Comparison of ENCODE assay signal across 8 cellular contexts in the genomic region with DNA sequence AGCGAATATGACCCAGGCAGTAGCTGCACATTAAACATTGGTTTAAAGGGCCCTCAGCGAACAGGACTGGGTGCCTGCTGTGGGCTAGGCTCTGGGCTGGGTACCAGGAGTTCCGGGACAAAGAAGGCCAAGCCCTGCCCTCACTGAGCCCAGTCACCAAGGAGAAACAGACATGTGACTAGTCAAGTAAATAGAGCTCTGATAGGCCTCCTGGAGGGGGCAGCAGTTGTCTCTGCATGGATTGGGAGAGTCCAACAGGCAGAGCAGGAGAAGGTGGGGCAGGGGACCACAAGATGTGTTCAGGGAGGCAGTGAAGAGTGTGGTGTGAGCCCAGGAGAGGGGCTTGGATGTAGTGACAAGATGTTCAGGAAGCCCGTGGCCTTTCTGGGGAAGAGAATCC.
DNase-seq lines count a peak whose midpoint lies in the region; ATAC-seq and TF ChIP-seq lines count a peak whose summit lies in the region.

No MANE protein-coding gene starts in this region.

- TF ChIP-seq CTCF in HL-60 (IDR thresholded peaks at IDR 0.05; ENCODE audit: insufficient read depth, low read length) (no peak), WERI-Rb-1 (IDR thresholded peaks at IDR 0.05; ENCODE audit: low read depth, low read length) (peak; percentile 68)

- ATAC-seq in HG02623 (IDR thresholded peaks at IDR 0.05; ENCODE audit: unreplicated experiment) (no peak), GM18505 (IDR thresholded peaks at IDR 0.05; ENCODE audit: unreplicated experiment) (no peak)

- DNase-seq in CD1c-positive myeloid dendritic cell (ENCODE audit: extremely low spot score) (peak; percentile 43), HL-60 (ENCODE audit: low read depth in 1 of 2, low spot score in 1 of 2) (peak in 1 of 2 experiments; percentile 46), WERI-Rb-1 (peak; percentile 78), kidney glomerular epithelial cell (lab: John Stamatoyannopoulos, UW) (peak; percentile 34), SKM-1 treated with dmso at 0.1 percent for 144 hours (lab: John Stamatoyannopoulos, UW; ENCODE audit: unreplicated experiment) (no peak)
- DNase-seq in effector CD8-positive, alpha-beta T cell (lab: John Stamatoyannopoulos, UW): no peak

- H3K27ac ChIP-seq in HL-60 (replicated peaks) (peak overlapping the region; percentile 20; the same call in 1 of the 2 replicates), WERI-Rb-1 (no peak overlapping the region)

- no peak for TF ChIP-seq POLR2A in GM18505 (IDR thresholded peaks at IDR 0.05; ENCODE audit: borderline replicate concordance, extremely low read depth, insufficient read depth, insufficient read length)

- H3K4me3 ChIP-seq in HL-60 (replicated peaks; ENCODE audit: insufficient read depth, low read length) (no peak overlapping the region), WERI-Rb-1 (ENCODE audit: low read depth, low read length) (no peak overlapping the region)

- peaks cover 43% of the 10 kb centered on the region for H3K36me3 ChIP-seq in WERI-Rb-1

- H3K27me3 ChIP-seq in HL-60 (ENCODE audit: insufficient read depth, poor library complexity, severe bottlenecking): no peaks in the 10 kb centered on the region
- no peaks in the 10 kb centered on the region for H3K27me3 ChIP-seq in WERI-Rb-1 (ENCODE audit: insufficient read depth, low read depth, severe bottlenecking)

- no peaks in the 10 kb centered on the region for H3K9me3 ChIP-seq in WERI-Rb-1 (ENCODE audit: severe bottlenecking)

Comparison
In these comparisons a context has a peak if more than half of its experiments do, and no peak if none do; other contexts are left out.
1. DNase-seq: peak in CD1c-positive myeloid dendritic cell (single experiment), WERI-Rb-1 (single experiment) and kidney glomerular epithelial cell (single experiment); none in SKM-1 treated with dmso at 0.1 percent for 144 hours (single experiment) and effector CD8-positive, alpha-beta T cell (single experiment).